Comparison of ENCODE assay signal across 1 cellular context in the genomic region with DNA sequence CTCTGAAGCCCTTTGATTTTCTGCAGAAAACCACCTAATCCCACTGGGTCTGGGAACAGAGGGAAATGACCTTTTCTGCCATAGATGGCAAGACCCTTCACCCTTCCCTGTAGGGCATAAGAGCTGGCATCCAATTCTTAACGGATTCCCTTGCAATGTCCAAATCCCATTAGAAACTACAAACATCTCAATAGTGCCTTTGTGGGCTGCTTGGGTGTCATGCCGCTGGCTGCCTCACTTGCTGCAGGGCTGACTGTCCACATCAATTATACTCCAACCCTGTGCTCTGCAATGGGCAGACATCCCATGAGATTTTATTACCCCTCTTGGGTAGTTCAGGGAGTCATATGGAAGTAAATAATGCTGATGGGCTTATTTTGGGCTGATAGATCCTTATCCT.
A peak's percentile ranks its signal among the peaks of the same experiment; 100 is the strongest.
TF ChIP-seq lines count a peak whose summit lies in the region.

No MANE protein-coding gene starts in this region.

TF ChIP-seq in K562, 482 proteins besides CTCF, POLR2A, EP300 and RAD21:
- TF ChIP-seq PTRF (tag; IDR thresholded peaks at IDR 0.05), result no peak
- TF ChIP-seq POLR2B (IDR thresholded peaks at IDR 0.05; ENCODE audit: low read depth, partially characterized antibody), result no peak
- no peak for TF ChIP-seq LEF1 (IDR thresholded peaks at IDR 0.05)
- TF ChIP-seq NRF1 (conservative IDR thresholded peaks at IDR 0.05 in 1 of 2, IDR thresholded peaks at IDR 0.05 in 1 of 2), result no peak
- peak; percentile 32; the same call in 1 of the 2 replicates for TF ChIP-seq C11orf30 (IDR thresholded peaks at IDR 0.05; ENCODE audit: low read depth)
- no peak for TF ChIP-seq HEY1 (CRISPR knock-in tag; IDR thresholded peaks at IDR 0.05; ENCODE audit: borderline replicate concordance)
- no peak for TF ChIP-seq PHB2 (IDR thresholded peaks at IDR 0.05; ENCODE audit: low read depth)
- TF ChIP-seq GATAD2B (IDR thresholded peaks at IDR 0.05; ENCODE audit: borderline replicate concordance), result no peak
- TF ChIP-seq MED1 (CRISPR knock-in tag; IDR thresholded peaks at IDR 0.05; ENCODE audit: borderline replicate concordance), result no peak
- TF ChIP-seq TSC22D4 (tag; IDR thresholded peaks at IDR 0.05), result no peak
- peak; percentile 31; the same call in 1 of the 2 replicates for TF ChIP-seq MAFG (tag; conservative IDR thresholded peaks at IDR 0.05)
- TF ChIP-seq ATF1 (CRISPR knock-in tag; IDR thresholded peaks at IDR 0.05), result no peak
- no peak for TF ChIP-seq ATF1 (tag; IDR thresholded peaks at IDR 0.05)
- no peak for TF ChIP-seq ETS2 (tag; IDR thresholded peaks at IDR 0.05; ENCODE audit: borderline replicate concordance, poor library complexity, severe bottlenecking)
- TF ChIP-seq MEF2D (tag; conservative IDR thresholded peaks at IDR 0.05; ENCODE audit: low read depth), result no peak
- TF ChIP-seq SIN3B (IDR thresholded peaks at IDR 0.05; ENCODE audit: low read depth), result no peak
- peak; percentile 67 for TF ChIP-seq ZNF316 (IDR thresholded peaks at IDR 0.05)
